35 cellular contexts compared by ENCODE assay signal in genomic region chr12:43132291-43132690, GRCh38.
"Had no signal": no experiment of that assay in that cellular context is flagged by ENCODE, and none has a peak within 500 bp of the region (broad histone marks: within the 10 kb centered on the region; RNA-seq: fewer than 3 reads in every experiment).

No MANE protein-coding gene starts in this region.

- ATAC-seq: activated CD4-positive, alpha-beta T cell treated with anti-CD3 and anti-CD28 coated beads for 36 hours; activated CD4-positive, CD25-positive, alpha-beta regulatory T cell treated with anti-CD3 and anti-CD28 coated beads, Interleukin-2, amount 50 U/mL, for 24 hours; activated CD8-positive, alpha-beta T cell treated with anti-CD3 and anti-CD28 coated beads, Interleukin-2, amount 10 ng/mL, durations not matched to agents 7 days and 5 days; activated naive CD4-positive, alpha-beta T cell treated with anti-CD3 and anti-CD28 coated beads, Interleukin-2, amount 50 U/mL, for 72 hours; PC-3 had no signal

- H3K4me1 ChIP-seq: adrenal gland, Peyer's patch had no signal

- H3K27ac Mint-ChIP-seq: activated CD4-positive, alpha-beta T cell treated with anti-CD3 and anti-CD28 coated beads for 36 hours; activated CD4-positive, alpha-beta T cell treated with anti-CD3 and anti-CD28 coated beads, Interleukin-2, amount 10 ng/mL, durations not matched to agents 7 days and 5 days; activated CD8-positive, alpha-beta T cell treated with anti-CD3 and anti-CD28 coated beads, Interleukin-2, amount 10 ng/mL, durations not matched to agents 7 days and 5 days; activated naive CD4-positive, alpha-beta T cell treated with anti-CD3 and anti-CD28 coated beads, Interleukin-2, amount 50 U/mL, for 72 hours; activated T-cell treated with anti-CD3 and anti-CD28 coated beads, Interleukin-2, amount 50 U/mL, for 24 hours; activated T-helper 2 cell treated with anti-CD3 and anti-CD28 coated beads, Interferon-gamma antibody, Interleukin-2, Interleukin-4, amounts not matched to agents 10 μg/mL and 5 μg/mL and 100 μg/mL, durations not matched to agents 14 hours and 24 hours and 36 hours; brain; IgD-negative memory B cell; T-helper 1 cell treated with Interleukin-12 subunit alpha and Interleukin-12 subunit beta and Interleukin-4 antibody, amounts not matched to agents 30 μg/mL and 1 μg/mL, for 36 hours; T-helper 2 cell treated with Interferon-gamma antibody and Interleukin-4, amounts not matched to agents 5 μg/mL and 100 μg/mL, for 36 hours had no signal

- H3K27me3 ChIP-seq: adrenal gland, Peyer's patch, SJSA1 had no signal

- H3K4me3 Mint-ChIP-seq: activated CD4-positive, alpha-beta T cell treated with anti-CD3 and anti-CD28 coated beads for 36 hours; activated CD4-positive, alpha-beta T cell treated with anti-CD3 and anti-CD28 coated beads, Interleukin-2, amount 10 ng/mL, durations not matched to agents 7 days and 5 days; activated CD8-positive, alpha-beta T cell treated with anti-CD3 and anti-CD28 coated beads, Interleukin-2, amount 10 ng/mL, durations not matched to agents 7 days and 5 days; activated T-cell treated with anti-CD3 and anti-CD28 coated beads, Interleukin-2, amount 50 U/mL, for 24 hours; brain; IgD-negative memory B cell; T-helper 1 cell treated with Interleukin-12 subunit alpha and Interleukin-12 subunit beta and Interleukin-4 antibody, amounts not matched to agents 30 μg/mL and 1 μg/mL, for 36 hours; T-helper 2 cell treated with Interferon-gamma antibody and Interleukin-4, amounts not matched to agents 5 μg/mL and 100 μg/mL, for 36 hours; WTC11 had no signal

- H3K36me3 ChIP-seq: adrenal gland, Peyer's patch had no signal

- H3K9me3 ChIP-seq: adrenal gland, Peyer's patch, SJSA1, SK-N-SH had no signal

- H3K9me3 Mint-ChIP-seq: activated CD4-positive, alpha-beta T cell treated with anti-CD3 and anti-CD28 coated beads, Interleukin-2, amount 10 ng/mL, durations not matched to agents 7 days and 5 days; activated T-helper 2 cell treated with anti-CD3 and anti-CD28 coated beads, Interferon-gamma antibody, Interleukin-2, Interleukin-4, amounts not matched to agents 10 μg/mL and 5 μg/mL and 100 μg/mL, durations not matched to agents 14 hours and 24 hours and 36 hours; T-helper 1 cell treated with Interleukin-12 subunit alpha and Interleukin-12 subunit beta and Interleukin-4 antibody, amounts not matched to agents 30 μg/mL and 1 μg/mL, for 36 hours had no signal

- H3K27me3 Mint-ChIP-seq: activated CD4-positive, alpha-beta T cell treated with anti-CD3 and anti-CD28 coated beads for 36 hours; activated CD4-positive, alpha-beta T cell treated with anti-CD3 and anti-CD28 coated beads, Interleukin-2, amount 10 ng/mL, durations not matched to agents 7 days and 5 days; activated T-cell treated with anti-CD3 and anti-CD28 coated beads, Interleukin-2, amount 50 U/mL, for 24 hours; brain had no signal

- H3K27ac ChIP-seq: adrenal gland, Peyer's patch, SJSA1 had no signal

- H3K4me1 Mint-ChIP-seq: activated CD4-positive, alpha-beta T cell treated with anti-CD3 and anti-CD28 coated beads for 36 hours; activated CD4-positive, alpha-beta T cell treated with anti-CD3 and anti-CD28 coated beads, Interleukin-2, amount 10 ng/mL, durations not matched to agents 7 days and 5 days; brain; IgD-negative memory B cell had no signal

- H3K4me3 ChIP-seq: adrenal gland, Peyer's patch, SJSA1 had no signal

- H3K36me3 Mint-ChIP-seq: activated naive CD4-positive, alpha-beta T cell treated with anti-CD3 and anti-CD28 coated beads, Interleukin-2, amount 50 U/mL, for 72 hours; brain; IgD-negative memory B cell had no signal

- DNase-seq: activated CD4-positive, alpha-beta T cell treated with anti-CD3 and anti-CD28 coated beads for 36 hours; activated CD4-positive, alpha-beta T cell treated with anti-CD3 and anti-CD28 coated beads, Interleukin-2, amount 10 ng/mL, durations not matched to agents 7 days and 5 days; activated CD4-positive, alpha-beta T cell treated with anti-CD3 and anti-CD28 coated beads, Interleukin-2, amount 50 U/mL, for 48 hours; activated CD8-positive, alpha-beta T cell treated with anti-CD3 and anti-CD28 coated beads, Interleukin-2, amount 10 ng/mL, durations not matched to agents 7 days and 5 days; activated gamma-delta T cell; activated naive CD4-positive, alpha-beta T cell treated with Interleukin-2 at 50 U/mL for 16 hours; activated T-cell treated with anti-CD3 and anti-CD28 coated beads, Interleukin-2, amount 50 U/mL, for 24 hours; adrenal gland; central memory CD4-positive, alpha-beta T cell; Karpas-422; KBM-7; NCI-H1092 treated with DMSO at 0.1 percent for 48 hours; NCI-H1417; NCI-H146; NCI-H187; NCI-H2029 treated with DMSO at 0.1 percent for 48 hours; NCI-H2171 treated with DMSO at 0.1 percent for 48 hours; NCI-H226; NCI-H446 treated with DMSO at 0.1 percent for 48 hours; NCI-H524; NCI-H69; PC-3; Peyer's patch; RPMI8226; SHP77 treated with DMSO at 0.1 percent for 48 hours; SK-N-SH had no signal
